10 cellular contexts compared by ENCODE assay signal in the genomic region with DNA sequence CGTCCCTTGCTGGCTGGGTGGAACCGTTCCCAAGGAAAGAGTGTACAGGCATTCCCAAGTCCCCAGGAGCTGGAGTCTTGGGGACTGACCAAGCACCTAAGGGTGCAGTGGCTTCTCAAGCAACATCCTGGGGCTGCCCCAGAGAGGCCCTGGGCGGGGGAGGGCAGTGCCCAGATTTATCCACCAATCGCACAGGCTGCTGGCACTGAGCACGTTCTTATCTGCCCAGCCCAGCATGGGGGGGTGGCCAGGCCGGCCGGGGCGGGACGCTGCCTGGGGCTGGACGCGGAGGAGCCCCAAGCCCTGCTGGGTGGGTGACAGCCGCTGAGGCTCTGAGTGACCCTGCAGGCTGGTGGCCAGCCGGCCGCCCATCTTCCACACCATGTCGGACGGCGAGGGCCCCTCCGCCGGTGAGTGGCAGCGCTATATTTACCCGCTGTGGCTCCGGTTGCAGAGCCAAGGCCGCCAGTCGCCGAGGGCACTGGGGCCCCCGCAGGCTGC. TPM values are rescaled to one million over a fixed set of nuclear protein-coding genes. Genes with fewer than 3 reads are reported as not detected.
A peak's percentile ranks its signal among the peaks of the same experiment; 100 is the strongest.
DNase-seq lines count a peak whose midpoint lies in the region; ATAC-seq and TF ChIP-seq lines count a peak whose summit lies in the region.
"Had no signal": no experiment of that assay in that cellular context is flagged by ENCODE, and none has a peak within 500 bp of the region (broad histone marks: within the 10 kb centered on the region; RNA-seq: fewer than 3 reads in every experiment).

No MANE protein-coding gene starts in this region.

- H2BK120ac ChIP-seq in neuronal stem cell (ENCODE audit: low read depth, low read length) (peak overlapping the region; percentile 2), mesendoderm (ENCODE audit: low read depth, low read length) (no peak overlapping the region)

- H2BK5ac ChIP-seq in neuronal stem cell (ENCODE audit: low read length) = peak overlapping the region; percentile 91
- no peak overlapping the region for H2BK5ac ChIP-seq in mesendoderm (ENCODE audit: low read length)

- H4K8ac ChIP-seq in neuronal stem cell (ENCODE audit: low read depth, low read length) (peak overlapping the region; percentile 88), mesendoderm (ENCODE audit: low read depth, low read length) (no peak overlapping the region)

- H3K14ac ChIP-seq in neuronal stem cell (ENCODE audit: low read length) = peak overlapping the region; percentile 94

- H3K36me3 ChIP-seq in SJCRH30 (no peaks in the 10 kb centered on the region), neuronal stem cell (replicated peaks in 1 of 2; ENCODE audit: control insufficient read depth in 2 of 2, insufficient read depth in 2 of 2, low read length in 2 of 2) (no peaks in the 10 kb centered on the region), mesendoderm (ENCODE audit: control insufficient read depth, insufficient read depth, low read length) (no peaks in the 10 kb centered on the region)

- H3K9me3 ChIP-seq in AG04450 (ENCODE audit: control insufficient read depth, insufficient read depth, low read length) = no peaks in the 10 kb centered on the region; the same call in 1 of the 2 replicates
- H3K9me3 ChIP-seq in SJCRH30 (replicated peaks) = no peaks in the 10 kb centered on the region
- no peaks in the 10 kb centered on the region for H3K9me3 ChIP-seq in neuronal stem cell (replicated peaks in 1 of 2; ENCODE audit: control insufficient read depth in 2 of 2, insufficient read depth in 1 of 2, low read depth in 1 of 2, low read length in 2 of 2)

- H4K91ac ChIP-seq in neuronal stem cell (ENCODE audit: low read depth, low read length, poor library complexity) = peak overlapping the region; percentile 77

- H3K27ac ChIP-seq in AG04450 (ENCODE audit: low read depth, low read length) = no peak overlapping the region
- H3K27ac ChIP-seq in SJCRH30 = no peak overlapping the region
- no peak overlapping the region for H3K27ac ChIP-seq in neuronal stem cell (replicated peaks; ENCODE audit: low read length)
- no peak overlapping the region for H3K27ac ChIP-seq in mesendoderm (ENCODE audit: low read depth, low read length)

- H3K9ac ChIP-seq in neuronal stem cell (ENCODE audit: low read depth, low read length, poor library complexity) (peak overlapping the region; percentile 17), mesendoderm (ENCODE audit: low read length) (no peak overlapping the region)

- H2BK12ac ChIP-seq in neuronal stem cell (ENCODE audit: low read length) = peak overlapping the region; percentile 14

- H3K79me2 ChIP-seq in mesendoderm (ENCODE audit: control insufficient read depth, insufficient read depth, low read length) = no peaks in the 10 kb centered on the region

- H3K4ac ChIP-seq in neuronal stem cell (ENCODE audit: low read length) = no peak overlapping the region
- no peak overlapping the region for H3K4ac ChIP-seq in mesendoderm (ENCODE audit: low read depth, low read length)

- WGBS in neuronal stem cell (ENCODE audit: extremely low coverage in 2 of 2, insufficient read length in 2 of 2, insufficient replicate concordance in 1 of 2), 2 donors = no CpG with 5 or more reads among the region's 26 CpGs
- no CpG with 5 or more reads among the region's 26 CpGs for WGBS in mesendoderm (ENCODE audit: extremely low coverage, insufficient coverage, low lambda C conversion rate)

- peak overlapping the region; percentile 23 for H2AFZ ChIP-seq in neuronal stem cell (ENCODE audit: low read length)

- H2AK5ac ChIP-seq in neuronal stem cell (ENCODE audit: low read depth, low read length) (peak overlapping the region; percentile 91), mesendoderm (ENCODE audit: low read length) (no peak overlapping the region)

- H3K4me3 ChIP-seq in AG04450 (ENCODE audit: low read depth, low read length) (peak overlapping the region; percentile 51), SJCRH30 (peak overlapping the region; percentile 39), fibroblast of mammary gland (ENCODE audit: control insufficient read depth, low read depth, low read length) (peak overlapping the region; percentile 2), neuronal stem cell (ENCODE audit: low read length in 2 of 2) (no peak overlapping the region), mesendoderm (ENCODE audit: low read length) (no peak overlapping the region)

- H3K18ac ChIP-seq in neuronal stem cell (ENCODE audit: low read length) (peak overlapping the region; percentile 77), mesendoderm (ENCODE audit: low read length) (no peak overlapping the region)

- no peaks in the 10 kb centered on the region for H3K79me1 ChIP-seq in neuronal stem cell (ENCODE audit: low read depth, low read length)
- no peaks in the 10 kb centered on the region for H3K79me1 ChIP-seq in mesendoderm (ENCODE audit: low read length)

- DNase-seq in AG04450 (ENCODE audit: low read depth, low spot score) (no peak), SJCRH30 (peak in 1 of 2 experiments; percentile 27), fibroblast of mammary gland (ENCODE audit: low read depth) (no peak), neuronal stem cell (ENCODE audit: low spot score) (no peak), SIG-M5 (lab: John Stamatoyannopoulos, UW) (no peak), mesendoderm (no peak)
- no peak for DNase-seq in stimulated activated CD4-positive, alpha-beta T cell treated with anti-CD3 and anti-CD28 coated beads, Interleukin-12 subunit alpha, Interleukin-12 subunit beta, amount 100 ng/mL, for 4 hours
- DNase-seq: activated B cell treated with CpG ODN at 0.5 μM for 24 hours, DMS 273 treated with DMSO at 0.1 percent for 48 hours had no signal

- CTCF ChIA-PET in AG04450 (lab: Charles Lee) = interaction anchor here (1.0 to 1.1 kb wide), 3 partner anchors 7 to 147 kb away, joined by 3 to 4 read pairs (median 4); no protein-coding TSS in a partner anchor

- POLR2A ChIA-PET in AG04450 (lab: Yijun Ruan, JAX) = interaction anchor here (0.8 kb wide), 1 partner anchor 57 kb away, joined by 3 read pairs; no protein-coding TSS in a partner anchor

- H3K23ac ChIP-seq in neuronal stem cell (ENCODE audit: low read depth, low read length, poor library complexity) (peak overlapping the region; percentile 61), mesendoderm (ENCODE audit: low read length) (no peak overlapping the region)

- H3K27me3 ChIP-seq in AG04450 (ENCODE audit: control insufficient read depth, insufficient read depth, low read length) = peaks cover 3% of the 10 kb centered on the region
- H3K27me3 ChIP-seq in SJCRH30 = peaks cover 45% of the 10 kb centered on the region
- H3K27me3 ChIP-seq in neuronal stem cell (ENCODE audit: control insufficient read depth in 3 of 3, insufficient read depth in 3 of 3, low read depth in 1 of 3, low read length in 3 of 3) = peaks cover 0 to 23% (median 0%) of the 10 kb centered on the region in 3 experiments
- no peaks in the 10 kb centered on the region for H3K27me3 ChIP-seq in mesendoderm (ENCODE audit: insufficient read depth, low read length, poor library complexity)

- H4K5ac ChIP-seq in mesendoderm (ENCODE audit: low read length) = no peak overlapping the region

- H3K56ac ChIP-seq in mesendoderm (ENCODE audit: low read length) = no peak overlapping the region

- no peak for ATAC-seq in HG03039 (IDR thresholded peaks at IDR 0.05; ENCODE audit: unreplicated experiment)

- H3K4me2 ChIP-seq in neuronal stem cell (ENCODE audit: insufficient read depth, low read length, poor library complexity, severe bottlenecking) (no peak overlapping the region), mesendoderm (ENCODE audit: low read length) (no peak overlapping the region)

- TF ChIP-seq CTCF in AG04450 (IDR thresholded peaks at IDR 0.05; ENCODE audit: low read depth, low read length) (no peak), fibroblast of mammary gland (conservative IDR thresholded peaks at IDR 0.05; ENCODE audit: control insufficient read depth, insufficient read depth, low read depth, low read length) (no peak)

- H2BK15ac ChIP-seq in neuronal stem cell (ENCODE audit: low read length) = peak overlapping the region; percentile 79
- no peak overlapping the region for H2BK15ac ChIP-seq in mesendoderm (replicated peaks; ENCODE audit: low read depth)

- H3K4me1 ChIP-seq in SJCRH30 (peaks cover 3% of the 10 kb centered on the region; the same call in 1 of the 2 replicates), neuronal stem cell (ENCODE audit: control insufficient read depth in 2 of 2, insufficient read depth in 1 of 2, low read depth in 1 of 2, low read length in 2 of 2) (peaks cover 5 to 6% of the 10 kb centered on the region in 2 donors), mesendoderm (ENCODE audit: control insufficient read depth, low read depth, low read length) (no peaks in the 10 kb centered on the region)

RNA-seq across cellular contexts. Expression of gene CYP46A1, which starts 53.4 kb away (rescaled TPM):
- 0.07 and 0.14 TPM in 2 replicates for polyA plus RNA-seq in AG04450 (2011; rRNA removed)
- polyA minus RNA-seq in AG04450 (2011; rRNA and poly(A)+ RNA removed) = 0.09 TPM in 1 of 2 replicates, not detected in the other
- total RNA-seq in SJCRH30 (2014; rRNA removed; shearing (Covaris generic)) = 0.08 and 0.10 TPM in 2 replicates
- polyA plus RNA-seq in neuronal stem cell (2013, experiment 1 of 2) = 1.5 TPM
- 1.6 TPM for polyA plus RNA-seq in neuronal stem cell (2013, experiment 2 of 2)
- polyA plus RNA-seq in mesendoderm (2013, experiment 1 of 2) = 0.14 TPM
- polyA plus RNA-seq in mesendoderm (2013, experiment 2 of 2) = 0.11 TPM
- total RNA-seq: activated B cell treated with CpG ODN at 0.5 μM for 24 hours had no signal

RNA-seq across cellular contexts. Expression of gene EML1, which starts 55.7 kb away (rescaled TPM):
- 37.7 and 44.6 TPM in 2 replicates for polyA plus RNA-seq in AG04450 (2011; rRNA removed)
- polyA minus RNA-seq in AG04450 (2011; rRNA and poly(A)+ RNA removed) = 92.9 and 138 TPM in 2 replicates
- total RNA-seq in SJCRH30 (2014; rRNA removed; shearing (Covaris generic)) = 8.8 and 10.8 TPM in 2 replicates
- polyA plus RNA-seq in neuronal stem cell (2013, experiment 1 of 2) = 17.5 TPM
- polyA plus RNA-seq in neuronal stem cell (2013, experiment 2 of 2) = 17.5 TPM
- 4.8 TPM for polyA plus RNA-seq in mesendoderm (2013, experiment 1 of 2)
- polyA plus RNA-seq in mesendoderm (2013, experiment 2 of 2) = 5.6 TPM
- total RNA-seq: activated B cell treated with CpG ODN at 0.5 μM for 24 hours had no signal

Comparison
In these comparisons a context has a peak if more than half of its experiments do, and no peak if none do; other contexts are left out.
1. H3K4me3 ChIP-seq: peak in AG04450 (single experiment), SJCRH30 (single experiment) and fibroblast of mammary gland (single experiment); none in neuronal stem cell (0 of 2) and mesendoderm (single experiment).